ENCODE assay signal across 1 cellular context in the genomic region with DNA sequence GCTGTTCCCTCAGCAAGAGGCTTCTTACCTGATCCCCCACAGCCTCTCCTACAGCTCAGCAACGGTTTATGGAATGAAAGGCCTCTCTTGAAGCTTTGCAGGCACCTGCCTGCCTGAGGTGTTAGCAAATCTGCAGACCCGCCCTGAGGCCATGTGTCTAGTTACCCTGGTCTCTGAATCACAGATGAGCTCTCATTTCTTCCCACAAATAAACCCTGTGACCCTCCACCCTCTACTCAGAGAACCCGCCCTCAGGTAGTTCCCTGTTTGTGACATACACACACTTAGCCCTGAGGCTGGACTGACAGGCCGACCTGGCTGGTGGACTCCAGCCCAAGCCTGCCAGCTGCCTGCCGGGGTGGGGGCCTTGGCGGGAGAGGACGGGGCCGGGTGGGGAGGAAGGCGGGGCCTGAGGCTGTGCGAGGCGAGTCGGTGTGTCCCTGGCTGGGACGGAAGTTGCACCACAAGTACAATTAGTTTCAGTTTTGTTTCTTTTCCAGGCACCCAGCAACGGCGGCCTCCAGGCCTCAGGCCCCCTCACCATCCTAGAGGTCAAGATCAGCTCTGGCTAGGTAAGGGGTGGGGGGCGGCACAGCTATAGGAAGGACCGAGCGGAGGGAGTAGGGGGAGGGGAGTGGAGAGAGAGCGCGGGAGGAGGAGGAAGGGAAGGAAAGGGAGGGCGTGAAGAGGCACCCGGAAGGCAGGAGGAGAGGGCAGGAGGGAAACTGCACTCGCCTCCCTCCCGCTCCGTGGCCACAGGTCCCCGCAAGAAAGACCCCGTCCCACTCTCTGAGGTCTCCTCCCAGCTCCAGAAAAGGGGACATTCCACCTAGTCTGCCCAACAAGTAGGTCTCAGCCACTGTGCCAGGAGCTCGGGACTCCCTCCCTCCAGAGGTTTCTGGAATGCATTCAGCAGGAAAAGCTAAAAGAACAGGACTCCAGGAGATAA.
A peak's percentile ranks its signal among the peaks of the same experiment; 100 is the strongest.
TF ChIP-seq lines count a peak whose summit lies in the region.

TRIM56 (plus strand) TSS at position 482 of the 949 bp plus-strand sequence. CDS start 1,832 bp downstream, outside the sequence.

TF ChIP-seq in K562, 482 proteins besides CTCF, POLR2A, EP300 and RAD21 (continued from another document and continues in another):
- TF ChIP-seq ZNF449 (CRISPR knock-in tag; IDR thresholded peaks at IDR 0.05) (no peak), HNRNPH1 (optimal IDR thresholded peaks at IDR 0.05; ENCODE audit: low read depth, low read length) (no peak), ETV6 (IDR thresholded peaks at IDR 0.05; ENCODE audit: borderline replicate concordance in 1 of 2, low read depth in 2 of 2, low read length in 1 of 2) (peak in 1 of 2 experiments; percentile 65; a peak in 1 of 4 replicates), ETV6 (CRISPR knock-in tag; IDR thresholded peaks at IDR 0.05; ENCODE audit: borderline replicate concordance) (no peak), RFX5 (IDR thresholded peaks at IDR 0.05; ENCODE audit: low read depth, low read length) (no peak), FOXA3 (CRISPR knock-in tag; conservative IDR thresholded peaks at IDR 0.05 in 1 of 2, IDR thresholded peaks at IDR 0.05 in 1 of 2) (peak in 1 of 2 experiments; percentile 31; a peak in 1 of 4 replicates), SNIP1 (IDR thresholded peaks at IDR 0.05; ENCODE audit: low read depth) (no peak), NELFE (IDR thresholded peaks at IDR 0.05; ENCODE audit: insufficient read depth, insufficient read length) (no peak), NONO (IDR thresholded peaks at IDR 0.05; ENCODE audit: low read depth in 2 of 2, low read length in 1 of 2) (no peak), MLX (CRISPR knock-in tag; conservative IDR thresholded peaks at IDR 0.05) (no peak), FOXJ3 (CRISPR knock-in tag; IDR thresholded peaks at IDR 0.05) (no peak), KLF1 (tag; IDR thresholded peaks at IDR 0.05) (no peak), RFX7 (CRISPR knock-in tag; IDR thresholded peaks at IDR 0.05) (no peak), TOE1 (IDR thresholded peaks at IDR 0.05; ENCODE audit: borderline replicate concordance) (peak; percentile 52; the same call in 1 of the 2 replicates), TOE1 (CRISPR knock-in tag; IDR thresholded peaks at IDR 0.05; ENCODE audit: borderline replicate concordance, low read depth) (no peak), SIX5 (IDR thresholded peaks at IDR 0.05; ENCODE audit: borderline replicate concordance in 1 of 2, insufficient read depth in 1 of 2, low read depth in 1 of 2, low read length in 2 of 2) (no peak), ZC3H4 (CRISPR knock-in tag; IDR thresholded peaks at IDR 0.05; ENCODE audit: borderline replicate concordance) (no peak), SMAD3 (CRISPR knock-in tag; conservative IDR thresholded peaks at IDR 0.05) (no peak), ZNF586 (CRISPR knock-in tag; conservative IDR thresholded peaks at IDR 0.05) (no peak), ETS1 (conservative IDR thresholded peaks at IDR 0.05; ENCODE audit: control insufficient read depth, low read depth, low read length) (no peak; the same call in 1 of the 2 replicates), CREM (IDR thresholded peaks at IDR 0.05; ENCODE audit: low read depth) (peak; percentile 45), GABPB2 (CRISPR knock-in tag; conservative IDR thresholded peaks at IDR 0.05) (no peak), FOXA1 (IDR thresholded peaks at IDR 0.05; ENCODE audit: borderline replicate concordance) (no peak), ZNF174 (CRISPR knock-in tag; IDR thresholded peaks at IDR 0.05) (no peak), STAT5A (IDR thresholded peaks at IDR 0.05; ENCODE audit: borderline replicate concordance, low read length) (no peak), STAT6 (CRISPR knock-in tag; IDR thresholded peaks at IDR 0.05) (no peak; the same call in 1 of the 2 replicates), ARID2 (IDR thresholded peaks at IDR 0.05) (no peak), HDAC2 (IDR thresholded peaks at IDR 0.05) (peak; percentile 74), NR1H2 (CRISPR knock-in tag; IDR thresholded peaks at IDR 0.05) (0 out of 2 replicates have a peak, but pooled peaks have one; percentile 30), JUND (IDR thresholded peaks at IDR 0.05; ENCODE audit: borderline replicate concordance, low read depth, low read length) (peak; percentile 8; the same call in 1 of the 2 replicates), JUND (tag; IDR thresholded peaks at IDR 0.05; ENCODE audit: borderline replicate concordance, low read depth, low read length) (no peak; the same call in 2 of the 3 replicates), YBX1 (IDR thresholded peaks at IDR 0.05) (no peak), TAL1 (IDR thresholded peaks at IDR 0.05) (no peak), MEF2D (tag; conservative IDR thresholded peaks at IDR 0.05; ENCODE audit: low read depth) (no peak), PHF21A (IDR thresholded peaks at IDR 0.05; ENCODE audit: borderline replicate concordance, low read depth) (peak; percentile 11; the same call in 1 of the 2 replicates), CCAR2 (IDR thresholded peaks at IDR 0.05; ENCODE audit: low read depth, low read length) (no peak), SP2 (IDR thresholded peaks at IDR 0.05; ENCODE audit: extremely low read depth, low read depth, low read length, poor library complexity, severe bottlenecking) (no peak), SMARCB1 (IDR thresholded peaks at IDR 0.05; ENCODE audit: insufficient read length, low read depth) (no peak), PHF20 (IDR thresholded peaks at IDR 0.05; ENCODE audit: partially characterized antibody) (peak; percentile 95), MAFK (IDR thresholded peaks at IDR 0.05; ENCODE audit: low read length) (no peak), ZBTB7A (IDR thresholded peaks at IDR 0.05; ENCODE audit: borderline replicate concordance, control insufficient read depth, low read depth, low read length) (no peak), DPF2 (IDR thresholded peaks at IDR 0.05) (peak; percentile 43; the same call in 1 of the 2 replicates), CHCHD3 (CRISPR knock-in tag; IDR thresholded peaks at IDR 0.05) (no peak), FOXM1 (IDR thresholded peaks at IDR 0.05; ENCODE audit: low read depth) (0 out of 2 replicates have a peak, but pooled peaks have one; percentile 16), FOXM1 (CRISPR knock-in tag; IDR thresholded peaks at IDR 0.05; ENCODE audit: low read depth) (no peak), SMARCA5 (IDR thresholded peaks at IDR 0.05) (no peak), SLC30A9 (CRISPR knock-in tag; IDR thresholded peaks at IDR 0.05) (no peak), THAP12 (CRISPR knock-in tag; IDR thresholded peaks at IDR 0.05) (peak; percentile 50; the same call in 1 of the 2 replicates), RBFOX2 (IDR thresholded peaks at IDR 0.05; ENCODE audit: low read depth, low read length) (peak; percentile 74), ZNF717 (CRISPR knock-in tag; IDR thresholded peaks at IDR 0.05) (no peak)
- TF ChIP-seq, protein P1, sequence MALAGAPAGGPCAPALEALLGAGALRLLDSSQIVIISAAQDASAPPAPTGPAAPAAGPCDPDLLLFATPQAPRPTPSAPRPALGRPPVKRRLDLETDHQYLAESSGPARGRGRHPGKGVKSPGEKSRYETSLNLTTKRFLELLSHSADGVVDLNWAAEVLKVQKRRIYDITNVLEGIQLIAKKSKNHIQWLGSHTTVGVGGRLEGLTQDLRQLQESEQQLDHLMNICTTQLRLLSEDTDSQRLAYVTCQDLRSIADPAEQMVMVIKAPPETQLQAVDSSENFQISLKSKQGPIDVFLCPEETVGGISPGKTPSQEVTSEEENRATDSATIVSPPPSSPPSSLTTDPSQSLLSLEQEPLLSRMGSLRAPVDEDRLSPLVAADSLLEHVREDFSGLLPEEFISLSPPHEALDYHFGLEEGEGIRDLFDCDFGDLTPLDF (CRISPR knock-in tag; IDR thresholded peaks at IDR 0.05), result peak; percentile 70; the same call in 1 of the 2 replicates
- TF ChIP-seq, protein P2, sequence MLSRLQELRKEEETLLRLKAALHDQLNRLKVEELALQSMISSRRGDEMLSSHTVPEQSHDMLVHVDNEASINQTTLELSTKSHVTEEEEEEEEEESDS (CRISPR knock-in tag; IDR thresholded peaks at IDR 0.05), result no peak
- TF ChIP-seq, protein P3, sequence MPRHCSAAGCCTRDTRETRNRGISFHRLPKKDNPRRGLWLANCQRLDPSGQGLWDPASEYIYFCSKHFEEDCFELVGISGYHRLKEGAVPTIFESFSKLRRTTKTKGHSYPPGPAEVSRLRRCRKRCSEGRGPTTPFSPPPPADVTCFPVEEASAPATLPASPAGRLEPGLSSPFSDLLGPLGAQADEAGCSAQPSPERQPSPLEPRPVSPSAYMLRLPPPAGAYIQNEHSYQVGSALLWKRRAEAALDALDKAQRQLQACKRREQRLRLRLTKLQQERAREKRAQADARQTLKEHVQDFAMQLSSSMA (CRISPR knock-in tag; IDR thresholded peaks at IDR 0.05), result no peak
- TF ChIP-seq, protein P4, sequence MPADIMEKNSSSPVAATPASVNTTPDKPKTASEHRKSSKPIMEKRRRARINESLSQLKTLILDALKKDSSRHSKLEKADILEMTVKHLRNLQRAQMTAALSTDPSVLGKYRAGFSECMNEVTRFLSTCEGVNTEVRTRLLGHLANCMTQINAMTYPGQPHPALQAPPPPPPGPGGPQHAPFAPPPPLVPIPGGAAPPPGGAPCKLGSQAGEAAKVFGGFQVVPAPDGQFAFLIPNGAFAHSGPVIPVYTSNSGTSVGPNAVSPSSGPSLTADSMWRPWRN (IDR thresholded peaks at IDR 0.05; ENCODE audit: low read depth), result no peak
- TF ChIP-seq, protein P5, sequence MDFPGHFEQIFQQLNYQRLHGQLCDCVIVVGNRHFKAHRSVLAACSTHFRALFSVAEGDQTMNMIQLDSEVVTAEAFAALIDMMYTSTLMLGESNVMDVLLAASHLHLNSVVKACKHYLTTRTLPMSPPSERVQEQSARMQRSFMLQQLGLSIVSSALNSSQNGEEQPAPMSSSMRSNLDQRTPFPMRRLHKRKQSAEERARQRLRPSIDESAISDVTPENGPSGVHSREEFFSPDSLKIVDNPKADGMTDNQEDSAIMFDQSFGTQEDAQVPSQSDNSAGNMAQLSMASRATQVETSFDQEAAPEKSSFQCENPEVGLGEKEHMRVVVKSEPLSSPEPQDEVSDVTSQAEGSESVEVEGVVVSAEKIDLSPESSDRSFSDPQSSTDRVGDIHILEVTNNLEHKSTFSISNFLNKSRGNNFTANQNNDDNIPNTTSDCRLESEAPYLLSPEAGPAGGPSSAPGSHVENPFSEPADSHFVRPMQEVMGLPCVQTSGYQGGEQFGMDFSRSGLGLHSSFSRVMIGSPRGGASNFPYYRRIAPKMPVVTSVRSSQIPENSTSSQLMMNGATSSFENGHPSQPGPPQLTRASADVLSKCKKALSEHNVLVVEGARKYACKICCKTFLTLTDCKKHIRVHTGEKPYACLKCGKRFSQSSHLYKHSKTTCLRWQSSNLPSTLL (IDR thresholded peaks at IDR 0.05), result no peak
